In the genomic region with DNA sequence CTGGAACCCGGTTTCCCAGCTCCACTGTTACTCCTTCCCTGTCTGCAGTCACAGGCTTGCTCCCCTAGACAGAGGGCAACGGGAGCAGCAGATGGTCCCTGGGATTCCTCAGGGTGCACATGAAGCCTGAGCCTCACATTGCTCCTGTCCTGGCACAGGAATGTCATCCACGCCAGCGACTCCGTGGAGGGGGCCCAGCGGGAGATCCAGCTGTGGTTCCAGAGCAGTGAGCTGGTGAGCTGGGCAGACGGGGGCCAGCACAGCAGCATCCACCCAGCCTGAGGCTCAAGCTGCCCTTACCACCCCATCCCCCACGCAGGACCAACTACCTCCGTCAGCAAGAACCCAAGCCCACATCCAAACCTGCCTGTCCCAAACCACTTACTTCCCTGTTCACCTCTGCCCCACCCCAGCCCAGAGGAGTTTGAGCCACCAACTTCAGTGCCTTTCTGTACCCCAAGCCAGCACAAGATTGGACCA, we compare ENCODE assay signal across 9 cellular contexts. TPM values are rescaled to one million over a fixed set of nuclear protein-coding genes. Genes with fewer than 3 reads are reported as not detected.
DNase-seq lines count a peak whose midpoint lies in the region; ATAC-seq and TF ChIP-seq lines count a peak whose summit lies in the region.
"Had no signal": no experiment of that assay in that cellular context is flagged by ENCODE, and none has a peak within 500 bp of the region (broad histone marks: within the 10 kb centered on the region; RNA-seq: fewer than 3 reads in every experiment).

No MANE protein-coding gene starts in this region.

- DNase-seq in AG04449 (ENCODE audit: low read depth, low spot score) = no peak
- DNase-seq in HCT116 (ENCODE audit: low read depth, low spot score) = no peak
- DNase-seq in ascending aorta (ENCODE audit: low spot score in 2 of 2) = no peak
- DNase-seq in amniotic stem cell (lab: John Stamatoyannopoulos, UW) = no peak
- DNase-seq in SHP77 (lab: John Stamatoyannopoulos, UW) = no peak
- DNase-seq in glomerular visceral epithelial cell (ENCODE audit: extremely low spot score) = no peak
- DNase-seq: GF-D8 had no signal

- POLR2A ChIA-PET in AG04449 (lab: Yijun Ruan, JAX) = no interaction called here
- POLR2A ChIA-PET in HCT116 (lab: Charles Lee) = no interaction called here

- no peak for TF ChIP-seq POLR2A in HCT116 (IDR thresholded peaks at IDR 0.05; ENCODE audit: borderline replicate concordance, extremely low read depth, insufficient read depth, insufficient read length)

- no peak for TF ChIP-seq RAD21 in HCT116 (IDR thresholded peaks at IDR 0.05; ENCODE audit: low read depth)

- H3K4me2 ChIP-seq in HCT116 (ENCODE audit: low read length) = peak overlapping the region; percentile 77

- no peak for TF ChIP-seq CTCF in AG04449 (IDR thresholded peaks at IDR 0.05; ENCODE audit: insufficient read depth, low read length, missing control alignments)
- TF ChIP-seq CTCF in HCT116 (IDR thresholded peaks at IDR 0.05 in 2 of 3, conservative IDR thresholded peaks at IDR 0.05 in 1 of 3; ENCODE audit: borderline replicate concordance in 1 of 3, insufficient read depth in 1 of 3, low read depth in 2 of 3, low read length in 2 of 3) = no peak
- no peak for TF ChIP-seq CTCF in ascending aorta (IDR thresholded peaks at IDR 0.05)

- no peaks in the 10 kb centered on the region for H4K20me1 ChIP-seq in HCT116 (ENCODE audit: insufficient read depth)

- peak overlapping the region; percentile 71; the same call in 1 of the 2 replicates for H3K9ac ChIP-seq in HCT116 (ENCODE audit: low read length)
- no peak overlapping the region for H3K9ac ChIP-seq in muscle layer of colon (ENCODE audit: low read length)

- H2AFZ ChIP-seq in HCT116 (ENCODE audit: low read depth, low read length, poor library complexity, severe bottlenecking) = no peak overlapping the region

- RAD21 ChIA-PET in HCT116 (lab: Charles Lee; ENCODE audit: low non-redundant PET in 1 of 2, low total read pairs in 2 of 2, uncharacterized antibody in 2 of 2, unreplicated experiment in 2 of 2) = no interaction called here

- H3K79me2 ChIP-seq in HCT116 (ENCODE audit: insufficient read depth, low read length) = no peaks in the 10 kb centered on the region

- intact Hi-C loops in HCT116 (cut with micrococcal nuclease) = no loop called here
- intact Hi-C loops in ascending aorta (cut with DNase I) = no loop called here

- BruUV-seq in HCT116 (replicated peaks; lab: Mats Ljungman, UMichigan) = no TSS peak

- H3K4me1 ChIP-seq in HCT116 (ENCODE audit: control insufficient read depth in 1 of 2, insufficient read depth in 2 of 2, low read length in 2 of 2) = peaks cover 3 to 22% of the 10 kb centered on the region in 2 experiments; a peak in 2 of 4 replicates
- H3K4me1 ChIP-seq in ascending aorta = peaks cover 4 to 10% of the 10 kb centered on the region in 2 donors
- peaks cover 30% of the 10 kb centered on the region for H3K4me1 ChIP-seq in muscle layer of colon (ENCODE audit: insufficient read depth, low read length)

- H3K9me3 ChIP-seq in HCT116 (ENCODE audit: control insufficient read depth in 1 of 2, insufficient read depth in 1 of 2, low read depth in 1 of 2, low read length in 2 of 2) = no peaks in the 10 kb centered on the region
- H3K9me3 ChIP-seq in ascending aorta = no peaks in the 10 kb centered on the region
- H3K9me3 ChIP-seq in muscle layer of colon (ENCODE audit: low read length) = no peaks in the 10 kb centered on the region

- H3K9me2 ChIP-seq in HCT116 (ENCODE audit: insufficient read depth) = no peaks in the 10 kb centered on the region

- H3K4me3 ChIP-seq in AG04449 (ENCODE audit: low read depth, low read length) = peak overlapping the region; percentile 76
- H3K4me3 ChIP-seq in HCT116 (replicated peaks in 1 of 2; ENCODE audit: low read depth in 1 of 2, low read length in 2 of 2) = peak overlapping the region; percentile 63
- no peak overlapping the region for H3K4me3 ChIP-seq in ascending aorta
- peak overlapping the region; percentile 72 to 80 for H3K4me3 ChIP-seq in muscle layer of colon (ENCODE audit: low read depth in 1 of 2, low read length in 2 of 2)

- CTCF ChIA-PET in AG04449 (lab: Yijun Ruan, JAX) = interaction anchor here (0.6 kb wide), 1 partner anchor 8 kb away, joined by 3 read pairs; no protein-coding TSS in a partner anchor
- CTCF ChIA-PET in HCT116 (lab: Charles Lee) = no interaction called here

- H3K27ac ChIP-seq in HCT116 (ENCODE audit: low read depth, low read length) (peak overlapping the region; percentile 83), ascending aorta (peak overlapping the region; percentile 65 to 93), muscle layer of colon (ENCODE audit: low read depth, low read length) (peak overlapping the region; percentile 90)

- ATAC-seq in HCT116 = no peak
- no peak for ATAC-seq in HG02973 (IDR thresholded peaks at IDR 0.05; ENCODE audit: unreplicated experiment)

- H3K36me3 ChIP-seq in HCT116 (ENCODE audit: control insufficient read depth in 1 of 2, insufficient read depth in 2 of 2, low read length in 2 of 2) = no peaks in the 10 kb centered on the region
- no peaks in the 10 kb centered on the region for H3K36me3 ChIP-seq in ascending aorta
- peaks cover 5% of the 10 kb centered on the region for H3K36me3 ChIP-seq in muscle layer of colon (ENCODE audit: insufficient read depth, low read length)

- no peaks in the 10 kb centered on the region for H3K27me3 ChIP-seq in HCT116 (ENCODE audit: insufficient read depth, low read length)
- H3K27me3 ChIP-seq in ascending aorta = no peaks in the 10 kb centered on the region
- H3K27me3 ChIP-seq in muscle layer of colon (ENCODE audit: control insufficient read depth in 1 of 2, insufficient read depth in 2 of 2, low read length in 2 of 2) = no peaks in the 10 kb centered on the region

TF ChIP-seq in HCT116, 20 proteins besides CTCF, POLR2A, EP300 and RAD21 (continues in another document):
- TF ChIP-seq EZH2phosphoT487 (IDR thresholded peaks at IDR 0.05; ENCODE audit: borderline replicate concordance) (no peak), SP1 (IDR thresholded peaks at IDR 0.05; ENCODE audit: low read depth) (no peak), SIN3A (IDR thresholded peaks at IDR 0.05; ENCODE audit: low read depth) (no peak), FOSL1 (IDR thresholded peaks at IDR 0.05; ENCODE audit: low read depth) (no peak), YY1 (IDR thresholded peaks at IDR 0.05; ENCODE audit: extremely low read depth, insufficient replicate concordance, low read depth, low read length) (no peak), JUND (IDR thresholded peaks at IDR 0.05) (no peak), ELF1 (IDR thresholded peaks at IDR 0.05; ENCODE audit: borderline replicate concordance, low read depth) (no peak), EGR1 (IDR thresholded peaks at IDR 0.05; ENCODE audit: low read depth) (no peak), TCF7L2 (IDR thresholded peaks at IDR 0.05; ENCODE audit: borderline replicate concordance, extremely low read depth, insufficient read depth, insufficient read length) (no peak), SRF (IDR thresholded peaks at IDR 0.05; ENCODE audit: low read depth) (no peak), ZFX (IDR thresholded peaks at IDR 0.05) (no peak)
- TF ChIP-seq, protein P1, sequence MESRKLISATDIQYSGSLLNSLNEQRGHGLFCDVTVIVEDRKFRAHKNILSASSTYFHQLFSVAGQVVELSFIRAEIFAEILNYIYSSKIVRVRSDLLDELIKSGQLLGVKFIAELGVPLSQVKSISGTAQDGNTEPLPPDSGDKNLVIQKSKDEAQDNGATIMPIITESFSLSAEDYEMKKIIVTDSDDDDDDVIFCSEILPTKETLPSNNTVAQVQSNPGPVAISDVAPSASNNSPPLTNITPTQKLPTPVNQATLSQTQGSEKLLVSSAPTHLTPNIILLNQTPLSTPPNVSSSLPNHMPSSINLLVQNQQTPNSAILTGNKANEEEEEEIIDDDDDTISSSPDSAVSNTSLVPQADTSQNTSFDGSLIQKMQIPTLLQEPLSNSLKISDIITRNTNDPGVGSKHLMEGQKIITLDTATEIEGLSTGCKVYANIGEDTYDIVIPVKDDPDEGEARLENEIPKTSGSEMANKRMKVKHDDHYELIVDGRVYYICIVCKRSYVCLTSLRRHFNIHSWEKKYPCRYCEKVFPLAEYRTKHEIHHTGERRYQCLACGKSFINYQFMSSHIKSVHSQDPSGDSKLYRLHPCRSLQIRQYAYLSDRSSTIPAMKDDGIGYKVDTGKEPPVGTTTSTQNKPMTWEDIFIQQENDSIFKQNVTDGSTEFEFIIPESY (IDR thresholded peaks at IDR 0.05; ENCODE audit: extremely low read depth, insufficient replicate concordance, low read length) = no peak

RNA-seq across cellular contexts. Expression of a gene that starts 1.6 kb away (rescaled TPM):
- 17.1 TPM for total RNA-seq in HCT116 (2021; ENCODE audit: unreplicated experiment)
- 13.6 and 15.8 TPM in 2 replicates for polyA plus RNA-seq in HCT116 (2012)
- 44.0 TPM for total RNA-seq in ascending aorta

RNA-seq across cellular contexts. Expression of a gene that starts 3.1 kb away (rescaled TPM):
- 68.2 TPM for total RNA-seq in HCT116 (2021; ENCODE audit: unreplicated experiment)
- polyA plus RNA-seq in HCT116 (2012) = 84.8 and 86.0 TPM in 2 replicates
- total RNA-seq in ascending aorta = 66.0 TPM

RNA-seq across cellular contexts. Expression of a gene that starts 18.3 kb away (rescaled TPM):
- 35.4 TPM for total RNA-seq in HCT116 (2021; ENCODE audit: unreplicated experiment)
- 37.4 and 48.1 TPM in 2 replicates for polyA plus RNA-seq in HCT116 (2012)
- total RNA-seq in ascending aorta = 47.6 TPM

RNA-seq across cellular contexts. Expression of a gene that starts 25.3 kb away (rescaled TPM):
- total RNA-seq in HCT116 (2021; ENCODE audit: unreplicated experiment) = 12.8 TPM
- polyA plus RNA-seq in HCT116 (2012) = 8.8 and 9.8 TPM in 2 replicates
- 47.0 TPM for total RNA-seq in ascending aorta

RNA-seq across cellular contexts. Expression of a gene that starts 29.8 kb away (rescaled TPM):
- 61.4 TPM for total RNA-seq in HCT116 (2021; ENCODE audit: unreplicated experiment)
- 68.8 and 76.4 TPM in 2 replicates for polyA plus RNA-seq in HCT116 (2012)
- total RNA-seq in ascending aorta = 47.8 TPM

Comparison
In these comparisons a context has a peak if more than half of its experiments do, and no peak if none do; other contexts are left out.
1. H3K4me3 ChIP-seq: peak in AG04449 (single experiment), HCT116 (2 of 2) and muscle layer of colon (2 of 2); none in ascending aorta (0 of 2).
2. Peak in every context shown above with its lines, with median percentiles within 50 percentile points of each other: H3K27ac ChIP-seq.